In genomic region chr2:208179028-208179609, GRCh38 we compare ENCODE assay signal across 1 cellular context.
A peak's percentile ranks its signal among the peaks of the same experiment; 100 is the strongest.
TF ChIP-seq lines count a peak whose summit lies in the region.

No MANE protein-coding gene starts in this region.

TF ChIP-seq in HepG2, 621 proteins besides CTCF, POLR2A, EP300 and RAD21 (continues in another document):
- TF ChIP-seq ZNF142 (CRISPR knock-in tag; IDR thresholded peaks at IDR 0.05) (no peak), ZSCAN9 (CRISPR knock-in tag; IDR thresholded peaks at IDR 0.05; ENCODE audit: borderline replicate concordance) (no peak), ZNF577 (CRISPR knock-in tag; IDR thresholded peaks at IDR 0.05; ENCODE audit: borderline replicate concordance, low read depth) (no peak), KAT2B (IDR thresholded peaks at IDR 0.05; ENCODE audit: borderline replicate concordance, low read depth, low read length) (no peak), CHCHD3 (CRISPR knock-in tag; IDR thresholded peaks at IDR 0.05) (no peak), GATA4 (IDR thresholded peaks at IDR 0.05; ENCODE audit: borderline replicate concordance, low read depth) (no peak), AFF4 (CRISPR knock-in tag; IDR thresholded peaks at IDR 0.05) (no peak), ZNF724P (CRISPR knock-in tag; IDR thresholded peaks at IDR 0.05; ENCODE audit: borderline replicate concordance) (no peak), ZNF34 (CRISPR knock-in tag; IDR thresholded peaks at IDR 0.05; ENCODE audit: borderline replicate concordance) (no peak), ZNF776 (CRISPR knock-in tag; IDR thresholded peaks at IDR 0.05) (no peak), MZF1 (CRISPR knock-in tag; IDR thresholded peaks at IDR 0.05; ENCODE audit: borderline replicate concordance) (no peak), MTA3 (CRISPR knock-in tag; IDR thresholded peaks at IDR 0.05) (no peak), IRF2 (CRISPR knock-in tag; IDR thresholded peaks at IDR 0.05) (no peak), ZFYVE20 (CRISPR knock-in tag; IDR thresholded peaks at IDR 0.05; ENCODE audit: borderline replicate concordance, low read depth) (no peak), XRCC5 (optimal IDR thresholded peaks at IDR 0.05; ENCODE audit: low read length) (peak; percentile 36), ZNF318 (CRISPR knock-in tag; IDR thresholded peaks at IDR 0.05) (no peak), ZNF225 (CRISPR knock-in tag; IDR thresholded peaks at IDR 0.05) (no peak), HNRNPK (IDR thresholded peaks at IDR 0.05; ENCODE audit: low read depth, low read length, poor library complexity, severe bottlenecking) (no peak), RERE (CRISPR knock-in tag; IDR thresholded peaks at IDR 0.05; ENCODE audit: low read depth) (no peak), BCL6 (CRISPR knock-in tag; IDR thresholded peaks at IDR 0.05) (peak; percentile 88), ATF1 (CRISPR knock-in tag; IDR thresholded peaks at IDR 0.05) (no peak), MBNL3 (CRISPR knock-in tag; conservative IDR thresholded peaks at IDR 0.05) (no peak), E2F1 (CRISPR knock-in tag; IDR thresholded peaks at IDR 0.05) (no peak), SP5 (CRISPR knock-in tag; IDR thresholded peaks at IDR 0.05; ENCODE audit: borderline replicate concordance, low read depth) (0 out of 2 replicates have a peak, but pooled peaks have one; percentile 12), USF2 (IDR thresholded peaks at IDR 0.05; ENCODE audit: low read depth, low read length) (no peak), USF2 (CRISPR knock-in tag; IDR thresholded peaks at IDR 0.05; ENCODE audit: borderline replicate concordance) (no peak), ZNF274 (CRISPR knock-in tag; IDR thresholded peaks at IDR 0.05) (no peak), RXRB (CRISPR knock-in tag; IDR thresholded peaks at IDR 0.05; ENCODE audit: borderline replicate concordance) (peak; percentile 92)
